Comparison of ENCODE assay signal across 13 cellular contexts in genomic region chr15:63232400-63232799, GRCh38. TPM values are rescaled to one million over a fixed set of nuclear protein-coding genes. Genes with fewer than 3 reads are reported as not detected.
A peak's percentile ranks its signal among the peaks of the same experiment; 100 is the strongest.
DNase-seq lines count a peak whose midpoint lies in the region; ATAC-seq and TF ChIP-seq lines count a peak whose summit lies in the region.
"Had no signal": no experiment of that assay in that cellular context is flagged by ENCODE, and none has a peak within 500 bp of the region (broad histone marks: within the 10 kb centered on the region; RNA-seq: fewer than 3 reads in every experiment).

No MANE protein-coding gene starts in this region.

- peaks cover 0 to 33% (median 11%) of the 10 kb centered on the region in 3 donors for H3K36me3 Mint-ChIP-seq in CD8-positive, alpha-beta memory T cell
- H3K36me3 Mint-ChIP-seq in activated CD4-positive, alpha-beta memory T cell treated with anti-CD3 and anti-CD28 coated beads, Interleukin-2, amount 10 ng/mL, durations not matched to agents 7 days and 5 days (ENCODE audit: low read depth), result peaks cover 30% of the 10 kb centered on the region
- no peaks in the 10 kb centered on the region for H3K36me3 Mint-ChIP-seq in natural killer cell

- DNase-seq in CD8-positive, alpha-beta memory T cell, result peak in 2 of 5 donors; percentile 20 to 42
- peak; percentile 52 for DNase-seq in Jurkat, Clone E6-1 (ENCODE audit: low read depth, low spot score)
- DNase-seq in activated CD4-positive, alpha-beta memory T cell treated with anti-CD3 and anti-CD28 coated beads, Interleukin-2, amount 10 ng/mL, durations not matched to agents 7 days and 5 days, result no peak
- DNase-seq in natural killer cell, result no peak
- no peak for DNase-seq in NCI-H1694 (lab: John Stamatoyannopoulos, UW)
- no peak for DNase-seq in ureter (ENCODE audit: low spot score)
- DNase-seq: activated CD8-positive, alpha-beta memory T cell treated with anti-CD3 and anti-CD28 coated beads for 24 hours; GF-D8; left colon; NCI-H187; psoas muscle had no signal

- H3K9me3 ChIP-seq in CD8-positive, alpha-beta memory T cell (ENCODE audit: low read length), result no peaks in the 10 kb centered on the region
- H3K9me3 ChIP-seq: psoas muscle had no signal

- peak overlapping the region; percentile 21 for H3K4me3 ChIP-seq in CD8-positive, alpha-beta memory T cell (ENCODE audit: low read length)
- no peak overlapping the region for H3K4me3 ChIP-seq in Jurkat, Clone E6-1 (ENCODE audit: low read length)
- H3K4me3 ChIP-seq: psoas muscle had no signal

- H3K27ac Mint-ChIP-seq in CD8-positive, alpha-beta memory T cell, result peak overlapping the region; percentile 12 to 94 (median 84)
- H3K27ac Mint-ChIP-seq in activated CD4-positive, alpha-beta memory T cell treated with anti-CD3 and anti-CD28 coated beads, Interleukin-2, amount 10 ng/mL, durations not matched to agents 7 days and 5 days, result peak overlapping the region; percentile 76
- H3K27ac Mint-ChIP-seq in natural killer cell, result peak overlapping the region; percentile 90 to 94

- H3K27me3 Mint-ChIP-seq in CD8-positive, alpha-beta memory T cell, result no peaks in the 10 kb centered on the region
- H3K27me3 Mint-ChIP-seq in activated CD4-positive, alpha-beta memory T cell treated with anti-CD3 and anti-CD28 coated beads, Interleukin-2, amount 10 ng/mL, durations not matched to agents 7 days and 5 days, result no peaks in the 10 kb centered on the region
- H3K27me3 Mint-ChIP-seq in natural killer cell (ENCODE audit: low read depth in 2 of 2), result no peaks in the 10 kb centered on the region

- no peaks in the 10 kb centered on the region for H3K27me3 ChIP-seq in CD8-positive, alpha-beta memory T cell (ENCODE audit: insufficient read depth, low read length, poor library complexity, severe bottlenecking)

- H3K27ac ChIP-seq in CD8-positive, alpha-beta memory T cell (ENCODE audit: low read depth, low read length), result peak overlapping the region; percentile 5
- H3K27ac ChIP-seq: psoas muscle, RWPE1 had no signal

- POLR2A ChIA-PET in CD8-positive, alpha-beta memory T cell (lab: Charles Lee), result interaction anchor here (0.6 to 2.4 kb wide), 6 partner anchors 18 to 75 kb away, joined by 4 to 16 read pairs (median 6); partner anchors contain the start of gene RPS27L
- POLR2A ChIA-PET in activated CD4-positive, alpha-beta memory T cell treated with anti-CD3 and anti-CD28 coated beads, Interleukin-2, amount 10 ng/mL, durations not matched to agents 7 days and 5 days (lab: Charles Lee), result interaction anchor here (0.8 to 9.3 kb wide), 14 partner anchors 11 to 269 kb away, joined by 3 to 122 read pairs (median 5); partner anchors contain the start of genes RAB8B and RPS27L

- TF ChIP-seq CTCF in natural killer cell (IDR thresholded peaks at IDR 0.05), result no peak

- intact Hi-C loops in natural killer cell (cut with micrococcal nuclease), result loop anchor here (2.0 kb wide), 2 partner anchors 20 to 40 kb away; no protein-coding TSS in a partner anchor

- H3K4me1 Mint-ChIP-seq in CD8-positive, alpha-beta memory T cell, result peaks cover 70 to 87% (median 81%) of the 10 kb centered on the region in 3 donors
- H3K4me1 Mint-ChIP-seq in activated CD4-positive, alpha-beta memory T cell treated with anti-CD3 and anti-CD28 coated beads, Interleukin-2, amount 10 ng/mL, durations not matched to agents 7 days and 5 days, result peaks cover 58% of the 10 kb centered on the region
- peaks cover 70 to 75% of the 10 kb centered on the region in 2 donors for H3K4me1 Mint-ChIP-seq in natural killer cell

- H3K9me3 Mint-ChIP-seq in CD8-positive, alpha-beta memory T cell, result no peaks in the 10 kb centered on the region
- no peaks in the 10 kb centered on the region for H3K9me3 Mint-ChIP-seq in activated CD4-positive, alpha-beta memory T cell treated with anti-CD3 and anti-CD28 coated beads, Interleukin-2, amount 10 ng/mL, durations not matched to agents 7 days and 5 days
- no peaks in the 10 kb centered on the region for H3K9me3 Mint-ChIP-seq in natural killer cell

- H3K4me1 ChIP-seq in CD8-positive, alpha-beta memory T cell (ENCODE audit: insufficient read depth, low read length), result peaks cover 41% of the 10 kb centered on the region

- H3K36me3 ChIP-seq in CD8-positive, alpha-beta memory T cell (ENCODE audit: insufficient read depth, low read length), result no peaks in the 10 kb centered on the region

- CTCF ChIA-PET in CD8-positive, alpha-beta memory T cell (lab: Charles Lee), result interaction anchor here (0.8 to 3.8 kb wide), 6 partner anchors 14 to 40 kb away, joined by 3 to 13 read pairs (median 4); no protein-coding TSS in a partner anchor
- CTCF ChIA-PET in activated CD4-positive, alpha-beta memory T cell treated with anti-CD3 and anti-CD28 coated beads, Interleukin-2, amount 10 ng/mL, durations not matched to agents 7 days and 5 days (lab: Charles Lee), result interaction anchor here (0.9 to 1.6 kb wide), 2 partner anchors 12 to 45 kb away, joined by 5 read pairs; partner anchors contain the start of gene APH1B

- peak; percentile 71 to 84 (median 74) for ATAC-seq in natural killer cell
- no peak for ATAC-seq in HG03378 (IDR thresholded peaks at IDR 0.05; ENCODE audit: unreplicated experiment)
- ATAC-seq: left colon, psoas muscle had no signal

- H3K4me3 Mint-ChIP-seq in CD8-positive, alpha-beta memory T cell, result peak overlapping the region in 6 of 7 donors; percentile 29 to 74 (median 52)
- no peak overlapping the region for H3K4me3 Mint-ChIP-seq in activated CD4-positive, alpha-beta memory T cell treated with anti-CD3 and anti-CD28 coated beads, Interleukin-2, amount 10 ng/mL, durations not matched to agents 7 days and 5 days
- peak overlapping the region; percentile 82 for H3K4me3 Mint-ChIP-seq in natural killer cell

RNA-seq across cellular contexts. Expression of gene RAB8B, which starts 43.0 kb away (rescaled TPM):
- 100 to 1,000 TPM; 165 to 169 TPM for total RNA-seq in CD8-positive, alpha-beta memory T cell
- polyA plus RNA-seq in CD8-positive, alpha-beta memory T cell, result 52.9 TPM
- polyA plus RNA-seq in Jurkat, Clone E6-1 (2012; ENCODE audit: insufficient read depth, insufficient read length), result 45.0 TPM
- 100 to 1,000 TPM; 133 to 139 TPM for total RNA-seq in activated CD4-positive, alpha-beta memory T cell treated with anti-CD3 and anti-CD28 coated beads, Interleukin-2, amount 10 ng/mL, durations not matched to agents 7 days and 5 days
- 100 to 1,000 TPM; 128 to 155 (median 137) TPM for total RNA-seq in natural killer cell
- 54.1 TPM for total RNA-seq in ureter

RNA-seq across cellular contexts. Expression of gene APH1B, which starts 45.0 kb away (rescaled TPM):
- total RNA-seq in CD8-positive, alpha-beta memory T cell, result 1 to 10 TPM; 6.7 to 9.2 TPM
- polyA plus RNA-seq in CD8-positive, alpha-beta memory T cell, result 13.1 TPM
- 11.8 TPM for polyA plus RNA-seq in Jurkat, Clone E6-1 (2012; ENCODE audit: insufficient read depth, insufficient read length)
- 10 to 100 TPM; 10.1 to 10.6 TPM for total RNA-seq in activated CD4-positive, alpha-beta memory T cell treated with anti-CD3 and anti-CD28 coated beads, Interleukin-2, amount 10 ng/mL, durations not matched to agents 7 days and 5 days
- 10 to 100 TPM in 1 of 3 donors, 1 to 10 TPM in 2; 8.6 to 12.4 (median 9.9) TPM for total RNA-seq in natural killer cell
- 28.4 TPM for total RNA-seq in ureter
